ENCODE assay signal across 13 cellular contexts in genomic region chr10:107490389-107490788, GRCh38.
DNase-seq lines count a peak whose midpoint lies in the region; ATAC-seq lines count a peak whose summit lies in the region.
"Had no signal": no experiment of that assay in that cellular context is flagged by ENCODE, and none has a peak within 500 bp of the region (broad histone marks: within the 10 kb centered on the region; RNA-seq: fewer than 3 reads in every experiment).

No MANE protein-coding gene starts in this region.

- DNase-seq in NCI-H69 (lab: John Stamatoyannopoulos, UW) = peak; percentile 24
- peak; percentile 35 for DNase-seq in cerebellar cortex (ENCODE audit: low spot score)
- DNase-seq in left lobe of liver (ENCODE audit: low spot score) = peak; percentile 46
- DNase-seq in HuH-7 (ENCODE audit: low spot score) = no peak
- DNase-seq: Calu3; CD4-positive, alpha-beta memory T cell; COR-L47; DMS53; DMS79 treated with DMSO at 0.1 percent for 48 hours; GOT3; HFFc6 had no signal

- ATAC-seq in left lobe of liver = peak; percentile 99
- no peak for ATAC-seq in HG03439 (IDR thresholded peaks at IDR 0.05; ENCODE audit: unreplicated experiment)
- ATAC-seq in HG03135 (IDR thresholded peaks at IDR 0.05; ENCODE audit: unreplicated experiment) = no peak
